In genomic region chr12:12871587-12872138, GRCh38 we compare ENCODE assay signal across 19 cellular contexts. TPM values are rescaled to one million over a fixed set of nuclear protein-coding genes. Genes with fewer than 3 reads are reported as not detected.
DNase-seq lines count a peak whose midpoint lies in the region; ATAC-seq and TF ChIP-seq lines count a peak whose summit lies in the region.
"Had no signal": no experiment of that assay in that cellular context is flagged by ENCODE, and none has a peak within 500 bp of the region (broad histone marks: within the 10 kb centered on the region; RNA-seq: fewer than 3 reads in every experiment).

No MANE protein-coding gene starts in this region.

- DNase-seq in IMR-90 (no peak), chondrocyte (ENCODE audit: low spot score) (no peak), mesothelial cell of epicardium (ENCODE audit: low spot score in 2 of 2, unreplicated experiment in 2 of 2) (no peak), ascending aorta (ENCODE audit: low spot score in 2 of 2) (no peak), OCI-M2 (lab: John Stamatoyannopoulos, UW; ENCODE audit: unreplicated experiment) (no peak), NCI-H187 (lab: John Stamatoyannopoulos, UW) (no peak)
- DNase-seq: activated CD4-positive, alpha-beta T cell treated with anti-CD3 and anti-CD28 coated beads, Interleukin-2, amount 50 U/mL, for 48 hours; activated naive CD4-positive, alpha-beta T cell treated with anti-CD3 and anti-CD28 coated beads, Interleukin-2, amount 10 ng/mL, durations not matched to agents 7 days and 5 days; activated T-cell treated with anti-CD3 and anti-CD28 coated beads, Interleukin-2, amount 50 U/mL, for 1 hour; H7; immature natural killer cell; NCI-H1436; stimulated activated CD4-positive, alpha-beta T cell treated with anti-CD3 and anti-CD28 coated beads, Interleukin-2, amount 100 ng/mL, for 24 hours had no signal

- H3K27me3 Mint-ChIP-seq in chondrocyte (ENCODE audit: low read depth), result no peaks in the 10 kb centered on the region
- H3K27me3 Mint-ChIP-seq in mesothelial cell of epicardium (ENCODE audit: low read depth), result no peaks in the 10 kb centered on the region
- H3K27me3 Mint-ChIP-seq: activated naive CD4-positive, alpha-beta T cell treated with anti-CD3 and anti-CD28 coated beads, Interleukin-2, amount 10 ng/mL, durations not matched to agents 7 days and 5 days; dendritic cell treated with granulocyte-macrophage colony-stimulating factor and Interleukin-4, amounts not matched to agents 40 ng/mL and 50 ng/mL, for 4 days had no signal

- H3K27ac ChIP-seq in IMR-90 (ENCODE audit: insufficient read depth, low read length), result peak overlapping the region; percentile 96
- H3K27ac ChIP-seq in urinary bladder (ENCODE audit: low read depth), result peak overlapping the region; percentile 29
- H3K27ac ChIP-seq in ascending aorta, result no peak overlapping the region
- H3K27ac ChIP-seq: esophagus muscularis mucosa, neutrophil, right atrium auricular region had no signal

- H2BK120ac ChIP-seq in IMR-90 (ENCODE audit: low read depth, low read length), result peak overlapping the region; percentile 100

- peak overlapping the region; percentile 99 for H4K91ac ChIP-seq in IMR-90 (ENCODE audit: insufficient read depth, low read depth, low read length)

- peaks cover 8 to 29% of the 10 kb centered on the region in 2 experiments; a peak in 3 of 4 replicates for H3K79me1 ChIP-seq in IMR-90 (ENCODE audit: low read depth in 1 of 2, low read length in 2 of 2)

- 88% methylated on average over 1 of the region's 6 CpGs; no CpG with 5 or more reads in 1 of the 2 experiments for WGBS in IMR-90 (ENCODE audit: extremely low coverage in 2 of 2, insufficient read length in 1 of 2), 2 experiments
- WGBS in urinary bladder, result 91% methylated on average over 6 of the region's 6 CpGs

- no peak for ATAC-seq in IMR-90 (ENCODE audit: low read depth)

- H4K8ac ChIP-seq in IMR-90 (ENCODE audit: low read depth in 2 of 2, low read length in 2 of 2), result peak overlapping the region; percentile 89 to 97

- no peaks in the 10 kb centered on the region; the same call in 1 of the 2 replicates for H3K36me3 ChIP-seq in IMR-90 (ENCODE audit: control insufficient read depth, insufficient read depth, low read length)
- no peaks in the 10 kb centered on the region for H3K36me3 ChIP-seq in urinary bladder (ENCODE audit: insufficient read depth)
- H3K36me3 ChIP-seq in ascending aorta, result no peaks in the 10 kb centered on the region
- H3K36me3 ChIP-seq: esophagus muscularis mucosa, neutrophil, right atrium auricular region had no signal

- H3K23ac ChIP-seq in IMR-90 (ENCODE audit: low read depth, low read length), result peak overlapping the region; percentile 94

- H3K9me3 ChIP-seq in IMR-90 (ENCODE audit: control insufficient read depth, insufficient read depth, low read length), result no peaks in the 10 kb centered on the region
- H3K9me3 ChIP-seq in ascending aorta, result no peaks in the 10 kb centered on the region
- H3K9me3 ChIP-seq: esophagus muscularis mucosa, neutrophil, right atrium auricular region had no signal

- H3K36me3 Mint-ChIP-seq in chondrocyte (ENCODE audit: low read depth), result peaks cover 7% of the 10 kb centered on the region
- peaks cover 4% of the 10 kb centered on the region for H3K36me3 Mint-ChIP-seq in mesothelial cell of epicardium
- H3K36me3 Mint-ChIP-seq: activated naive CD4-positive, alpha-beta T cell treated with anti-CD3 and anti-CD28 coated beads, Interleukin-2, amount 10 ng/mL, durations not matched to agents 7 days and 5 days; CD14-positive monocyte; immature natural killer cell had no signal

- TF ChIP-seq RAD21 in IMR-90 (IDR thresholded peaks at IDR 0.05; ENCODE audit: low read length), result no peak

- peak overlapping the region; percentile 24; the same call in 1 of the 2 replicates for H3K9ac ChIP-seq in IMR-90 (ENCODE audit: low read depth, low read length)

- peak overlapping the region; percentile 98 for H4K5ac ChIP-seq in IMR-90 (ENCODE audit: low read depth, low read length)

- H2BK5ac ChIP-seq in IMR-90 (ENCODE audit: low read depth, low read length, poor library complexity, severe bottlenecking), result peak overlapping the region; percentile 100

- H3K4me2 ChIP-seq in IMR-90 (ENCODE audit: low read depth, low read length), result peak overlapping the region; percentile 34; the same call in 1 of the 2 replicates

- in situ Hi-C loops in IMR-90 (cut with MboI; ENCODE audit: low sequenced_read_pairs), result loop anchor here (25.0 kb wide), 1 partner anchor 1516 kb away; no protein-coding TSS in a partner anchor

- peak overlapping the region; percentile 98 for H2BK20ac ChIP-seq in IMR-90 (ENCODE audit: low read depth, low read length)

- peak overlapping the region; percentile 86 for H3K56ac ChIP-seq in IMR-90 (ENCODE audit: extremely low read depth, insufficient read depth, low read length)

- CTCF ChIA-PET in IMR-90 (lab: Yijun Ruan, JAX), result interaction anchor here (0.7 kb wide), 1 partner anchor 869 kb away, joined by 4 read pairs; no protein-coding TSS in a partner anchor

- H3K9me3 Mint-ChIP-seq in chondrocyte (ENCODE audit: low read depth) (peaks cover 9% of the 10 kb centered on the region), mesothelial cell of epicardium (peaks cover 5% of the 10 kb centered on the region)
- H3K9me3 Mint-ChIP-seq: activated naive CD4-positive, alpha-beta T cell treated with anti-CD3 and anti-CD28 coated beads, Interleukin-2, amount 10 ng/mL, durations not matched to agents 7 days and 5 days; CD14-positive monocyte; dendritic cell treated with granulocyte-macrophage colony-stimulating factor and Interleukin-4, amounts not matched to agents 40 ng/mL and 50 ng/mL, for 4 days; immature natural killer cell had no signal

- no peaks in the 10 kb centered on the region for H3K27me3 ChIP-seq in IMR-90 (ENCODE audit: control insufficient read depth, insufficient read depth, low read length)
- no peaks in the 10 kb centered on the region for H3K27me3 ChIP-seq in ascending aorta
- H3K27me3 ChIP-seq: esophagus muscularis mucosa, neutrophil, right atrium auricular region had no signal

- H3K4me3 ChIP-seq in IMR-90 (ENCODE audit: insufficient read depth, low read depth, low read length), result no peak overlapping the region
- H3K4me3 ChIP-seq in urinary bladder (ENCODE audit: low read depth, low read length), result no peak overlapping the region
- H3K4me3 ChIP-seq in ascending aorta, result no peak overlapping the region
- H3K4me3 ChIP-seq: esophagus muscularis mucosa, right atrium auricular region had no signal

- H2AFZ ChIP-seq in IMR-90 (replicated peaks; ENCODE audit: low read length, poor library complexity), result peak overlapping the region; percentile 49

- peak overlapping the region; percentile 98 for H3K14ac ChIP-seq in IMR-90 (replicated peaks; ENCODE audit: low read depth, low read length)

- H4K20me1 ChIP-seq in IMR-90 (ENCODE audit: insufficient read depth, low read length), result no peaks in the 10 kb centered on the region

- POLR2A ChIA-PET in IMR-90 (lab: Charles Lee; ENCODE audit: unreplicated experiment), result no interaction called here

- H2BK15ac ChIP-seq in IMR-90 (ENCODE audit: low read depth, low read length), result peak overlapping the region; percentile 98

- peak overlapping the region; percentile 92 for H2AK9ac ChIP-seq in IMR-90 (replicated peaks; ENCODE audit: low read depth, low read length, poor library complexity)

- intact Hi-C loops in IMR-90 (cut with micrococcal nuclease) (loop anchor here (1.0 kb wide), 1 partner anchor 25 kb away; no protein-coding TSS in a partner anchor), ascending aorta (cut with DNase I) (no loop called here)

- H3K4me3 Mint-ChIP-seq in chondrocyte (ENCODE audit: unreplicated experiment) (no peak overlapping the region), mesothelial cell of epicardium (no peak overlapping the region)
- H3K4me3 Mint-ChIP-seq: activated naive CD4-positive, alpha-beta T cell treated with anti-CD3 and anti-CD28 coated beads, Interleukin-2, amount 10 ng/mL, durations not matched to agents 7 days and 5 days; CD14-positive monocyte; dendritic cell treated with granulocyte-macrophage colony-stimulating factor and Interleukin-4, amounts not matched to agents 40 ng/mL and 50 ng/mL, for 4 days; immature natural killer cell had no signal

- dilution Hi-C loops in IMR-90 (cut with HindIII; ENCODE audit: low sequenced_read_pairs, unreplicated experiment), result no loop called here

- peak overlapping the region; percentile 100 for H2AK5ac ChIP-seq in IMR-90 (ENCODE audit: low read depth, low read length)

- peaks cover 26% of the 10 kb centered on the region for H3K4me1 ChIP-seq in IMR-90 (ENCODE audit: control insufficient read depth, insufficient read depth, low read length)
- no peaks in the 10 kb centered on the region for H3K4me1 ChIP-seq in urinary bladder (ENCODE audit: insufficient read depth)
- H3K4me1 ChIP-seq in ascending aorta, result no peaks in the 10 kb centered on the region
- H3K4me1 ChIP-seq: esophagus muscularis mucosa, right atrium auricular region had no signal

- TF ChIP-seq CTCF in IMR-90 (conservative IDR thresholded peaks at IDR 0.05; ENCODE audit: low read depth, low read length) (no peak), chondrocyte (IDR thresholded peaks at IDR 0.05) (no peak), mesothelial cell of epicardium (IDR thresholded peaks at IDR 0.05; ENCODE audit: unreplicated experiment) (no peak), ascending aorta (IDR thresholded peaks at IDR 0.05) (no peak)

- peaks cover 18% of the 10 kb centered on the region; the same call in 1 of the 2 replicates for H3K9me1 ChIP-seq in IMR-90 (ENCODE audit: insufficient read depth, low read length)

- peak overlapping the region; percentile 99 for H3K18ac ChIP-seq in IMR-90 (ENCODE audit: low read depth, low read length)

- peaks cover 50% of the 10 kb centered on the region for H3K4me1 Mint-ChIP-seq in chondrocyte (ENCODE audit: low read depth)
- H3K4me1 Mint-ChIP-seq in mesothelial cell of epicardium, result peaks cover 33% of the 10 kb centered on the region
- H3K4me1 Mint-ChIP-seq: activated naive CD4-positive, alpha-beta T cell treated with anti-CD3 and anti-CD28 coated beads, Interleukin-2, amount 10 ng/mL, durations not matched to agents 7 days and 5 days; immature natural killer cell had no signal

- peak overlapping the region; percentile 88 for H3K27ac Mint-ChIP-seq in chondrocyte (ENCODE audit: unreplicated experiment)
- H3K27ac Mint-ChIP-seq in mesothelial cell of epicardium, result peak overlapping the region; percentile 41
- H3K27ac Mint-ChIP-seq: activated naive CD4-positive, alpha-beta T cell treated with anti-CD3 and anti-CD28 coated beads, Interleukin-2, amount 10 ng/mL, durations not matched to agents 7 days and 5 days; dendritic cell treated with granulocyte-macrophage colony-stimulating factor and Interleukin-4, amounts not matched to agents 40 ng/mL and 50 ng/mL, for 4 days; immature natural killer cell had no signal

- no TSS peak for BruUV-seq in IMR-90 (replicated peaks; lab: Mats Ljungman, UMichigan)

- peak overlapping the region; percentile 99 for H3K4ac ChIP-seq in IMR-90 (ENCODE audit: low read depth, low read length)

- no peak for TF ChIP-seq POLR2A in IMR-90 (IDR thresholded peaks at IDR 0.05; ENCODE audit: low read depth, low read length)

RNA-seq across cellular contexts. Expression of gene GPRC5A, which starts 19.7 kb away (rescaled TPM):
- 49.6 and 49.7 TPM in 2 replicates for total RNA-seq in IMR-90 (2012; rRNA removed)
- 193 and 201 TPM in 2 replicates for polyA plus RNA-seq in IMR-90 (2012; rRNA removed)
- polyA plus RNA-seq in IMR-90 (2012; cell fraction: cytosol; rRNA removed), result 70.1 and 182 TPM in 2 replicates
- polyA plus RNA-seq in IMR-90 (2012; cell fraction: nucleus; rRNA removed; ENCODE audit: low replicate concordance), result 125 and 230 TPM in 2 replicates
- 8.1 to 13.1 TPM (median 10.5 TPM) in 3 replicates for total RNA-seq in chondrocyte
- 107 to 116 TPM (median 108 TPM) in 3 replicates for total RNA-seq in mesothelial cell of epicardium
- 12.1 TPM for total RNA-seq in urinary bladder
- 8.5 TPM for polyA plus RNA-seq in urinary bladder
- total RNA-seq in ascending aorta, result 23.8 TPM
- polyA plus RNA-seq: CD14-positive monocyte, immature natural killer cell had no signal

RNA-seq across cellular contexts. Expression of gene DDX47, which starts 58.5 kb away (rescaled TPM):
- total RNA-seq in IMR-90 (2012; rRNA removed), result 77.8 and 104 TPM in 2 replicates
- polyA plus RNA-seq in IMR-90 (2012; rRNA removed), result 71.5 and 89.5 TPM in 2 replicates
- polyA plus RNA-seq in IMR-90 (2012; cell fraction: cytosol; rRNA removed), result 14.9 and 35.0 TPM in 2 replicates
- polyA plus RNA-seq in IMR-90 (2012; cell fraction: nucleus; rRNA removed; ENCODE audit: low replicate concordance), result 29.6 and 177 TPM in 2 replicates
- total RNA-seq in chondrocyte, result 33.6 to 44.0 TPM (median 39.3 TPM) in 3 replicates
- 69.3 to 70.8 TPM (median 70.4 TPM) in 3 replicates for total RNA-seq in mesothelial cell of epicardium
- 82.8 TPM for total RNA-seq in urinary bladder
- 48.2 TPM for polyA plus RNA-seq in urinary bladder
- total RNA-seq in ascending aorta, result 36.4 TPM

Comparison
In these comparisons a context has a peak if more than half of its experiments do, and no peak if none do; other contexts are left out.
1. H3K27ac ChIP-seq: peak in IMR-90 (single experiment) and urinary bladder (single experiment); none in ascending aorta (0 of 2).